20 cellular contexts compared by ENCODE assay signal in the genomic region with DNA sequence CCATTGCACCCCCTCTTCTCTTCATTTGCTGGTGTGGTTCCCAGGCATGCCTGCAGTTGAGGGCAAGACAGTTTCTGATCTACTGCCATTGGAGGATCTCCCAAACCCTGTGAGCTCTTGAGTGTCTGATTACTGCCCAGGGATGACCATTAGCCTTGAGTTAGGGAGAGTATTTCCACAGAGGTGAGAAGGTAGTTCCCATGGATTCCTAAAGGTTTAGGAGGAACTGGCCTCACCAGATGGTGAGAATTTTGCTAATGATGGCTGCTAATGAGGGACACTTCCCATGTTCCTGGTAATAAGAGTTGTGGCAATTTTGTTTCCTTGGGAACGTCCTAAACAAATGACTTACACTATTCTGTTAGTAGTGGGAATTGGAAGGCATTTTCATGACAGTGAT.
"Had no signal": no experiment of that assay in that cellular context is flagged by ENCODE, and none has a peak within 500 bp of the region (broad histone marks: within the 10 kb centered on the region; RNA-seq: fewer than 3 reads in every experiment).

No MANE protein-coding gene starts in this region.

- ATAC-seq: activated CD4-positive, alpha-beta T cell treated with anti-CD3 and anti-CD28 coated beads for 36 hours; activated CD8-positive, alpha-beta T cell treated with anti-CD3 and anti-CD28 coated beads for 36 hours; activated T-cell treated with anti-CD3 and anti-CD28 coated beads, Interleukin-2, amount 50 U/mL, for 72 hours; naive thymus-derived CD4-positive, alpha-beta T cell; stimulated activated naive CD8-positive, alpha-beta T cell treated with anti-CD3 and anti-CD28 coated beads, Interleukin-15, amount 100 ng/mL, for 72 hours had no signal

- H3K27ac ChIP-seq: lower lobe of right lung, prostate gland, testis, WERI-Rb-1 had no signal

- H3K27me3 ChIP-seq: testis, uterus had no signal

- H3K9me3 ChIP-seq: lower lobe of right lung, prostate gland, testis, uterus had no signal

- H3K4me1 ChIP-seq: prostate gland, uterus had no signal

- H3K4me3 ChIP-seq: lower lobe of right lung, prostate gland, testis, uterus had no signal

- DNase-seq: activated CD4-positive, alpha-beta T cell treated with anti-CD3 and anti-CD28 coated beads for 36 hours; activated CD8-positive, alpha-beta memory T cell treated with anti-CD3 and anti-CD28 coated beads, Interleukin-2, amount 50 U/mL, for 4 hours; activated CD8-positive, alpha-beta T cell treated with anti-CD3 and anti-CD28 coated beads for 36 hours; activated naive CD8-positive, alpha-beta T cell treated with anti-CD3 and anti-CD28 coated beads, Interleukin-2, amount 10 ng/mL, durations not matched to agents 7 days and 5 days; activated T-cell treated with anti-CD3 and anti-CD28 coated beads, Interleukin-2, amount 50 U/mL, for 72 hours; caudate nucleus; cortex of kidney; effector CD8-positive, alpha-beta T cell; hippocampal formation; kidney glomerular epithelial cell; lower lobe of right lung; naive thymus-derived CD4-positive, alpha-beta T cell; stimulated activated CD4-positive, alpha-beta T cell treated with anti-CD3 and anti-CD28 coated beads, Interleukin-15, amount 100 ng/mL, for 24 hours; stimulated activated CD4-positive, alpha-beta T cell treated with anti-CD3 and anti-CD28 coated beads, Interleukin-4, amount 100 ng/mL, for 24 hours; stimulated activated naive CD8-positive, alpha-beta T cell treated with anti-CD3 and anti-CD28 coated beads, Interleukin-15, amount 100 ng/mL, for 72 hours; T-helper 1 cell; testis; uterus; WERI-Rb-1 had no signal

- H3K36me3 ChIP-seq: lower lobe of right lung, prostate gland, uterus, WERI-Rb-1 had no signal
